In genomic region chr10:30553625-30554442, GRCh38 we compare ENCODE assay signal across 9 cellular contexts.
DNase-seq lines count a peak whose midpoint lies in the region; ATAC-seq and TF ChIP-seq lines count a peak whose summit lies in the region.
"Had no signal": no experiment of that assay in that cellular context is flagged by ENCODE, and none has a peak within 500 bp of the region (broad histone marks: within the 10 kb centered on the region; RNA-seq: fewer than 3 reads in every experiment).

No MANE protein-coding gene starts in this region.

- TF ChIP-seq RAD21 in liver (IDR thresholded peaks at IDR 0.05) = peak; percentile 25 to 28

- peak overlapping the region in 1 of 2 donors; percentile 14 for H3K9ac ChIP-seq in liver (ENCODE audit: low read depth in 1 of 2, low read length in 2 of 2)

- H3K9me3 ChIP-seq in liver (ENCODE audit: control insufficient read depth in 4 of 4, low read length in 3 of 4) = no peaks in the 10 kb centered on the region
- H3K9me3 ChIP-seq in tibial artery = no peaks in the 10 kb centered on the region

- ATAC-seq in GM21825 (IDR thresholded peaks at IDR 0.05; ENCODE audit: unreplicated experiment) = no peak
- no peak for ATAC-seq in HG03135 (IDR thresholded peaks at IDR 0.05; ENCODE audit: unreplicated experiment)

- no peaks in the 10 kb centered on the region for H3K27me3 ChIP-seq in liver (ENCODE audit: control insufficient read depth in 4 of 4, insufficient read depth in 4 of 4, low read length in 3 of 4)
- H3K27me3 ChIP-seq in tibial artery = no peaks in the 10 kb centered on the region

- peak overlapping the region; percentile 62 for H3K4me3 ChIP-seq in coronary artery
- H3K4me3 ChIP-seq in liver (ENCODE audit: low read depth in 1 of 3, low read length in 3 of 3) = peak overlapping the region in 2 of 3 donors; percentile 27 to 40
- peak overlapping the region; percentile 15 to 34 for H3K4me3 ChIP-seq in tibial artery

- H3K36me3 ChIP-seq in liver (ENCODE audit: control insufficient read depth in 4 of 4, insufficient read depth in 3 of 4, low read depth in 1 of 4, low read length in 3 of 4) (no peaks in the 10 kb centered on the region), tibial artery (no peaks in the 10 kb centered on the region)

- peak; percentile 33 for DNase-seq in NCI-H1092 treated with DMSO at 0.1 percent for 48 hours (lab: John Stamatoyannopoulos, UW)
- DNase-seq in NCI-H1092 (lab: John Stamatoyannopoulos, UW) = no peak
- no peak for DNase-seq in coronary artery (ENCODE audit: low spot score)
- peak; percentile 83 to 84 for DNase-seq in tibial artery
- DNase-seq in GDM1 (lab: John Stamatoyannopoulos, UW) = no peak
- DNase-seq: Kasumi-1 had no signal

- TF ChIP-seq CTCF in coronary artery (IDR thresholded peaks at IDR 0.05) (no peak), liver (IDR thresholded peaks at IDR 0.05; ENCODE audit: low read depth, low read length, missing input control) (no peak), tibial artery (IDR thresholded peaks at IDR 0.05) (no peak)

- 14% methylated on average over 12 of the region's 12 CpGs for WGBS in liver

- H3K27ac ChIP-seq in coronary artery (peak overlapping the region; percentile 57 to 83), liver (ENCODE audit: low read depth in 1 of 2, low read length in 2 of 2) (peak overlapping the region; percentile 60 to 80), tibial artery (peak overlapping the region; percentile 48 to 54)

- intact Hi-C loops in tibial artery (cut with DNase I; ENCODE audit: low total_unique reads) = no loop called here

- H3K4me1 ChIP-seq in liver (ENCODE audit: control insufficient read depth in 4 of 4, insufficient read depth in 4 of 4, low read length in 3 of 4) (peaks cover 1 to 16% (median 9%) of the 10 kb centered on the region in 4 donors), tibial artery (peaks cover 0 to 6% (median 2%) of the 10 kb centered on the region in 4 donors)

TF ChIP-seq in liver, 16 proteins besides CTCF, POLR2A, EP300 and RAD21:
- TF ChIP-seq ATF3 (IDR thresholded peaks at IDR 0.05) (peak; percentile 59), YY1 (IDR thresholded peaks at IDR 0.05) (peak; percentile 88), REST (IDR thresholded peaks at IDR 0.05) (no peak), SP1 (IDR thresholded peaks at IDR 0.05) (peak; percentile 95), FOXA1 (IDR thresholded peaks at IDR 0.05) (peak; percentile 85), HNF4G (IDR thresholded peaks at IDR 0.05) (peak; percentile 56), JUND (IDR thresholded peaks at IDR 0.05) (peak; percentile 46 to 76), RXRA (IDR thresholded peaks at IDR 0.05) (peak; percentile 66 to 84), MAX (IDR thresholded peaks at IDR 0.05) (peak; percentile 80), TAF1 (conservative IDR thresholded peaks at IDR 0.05) (peak; percentile 63), HNF4A (conservative IDR thresholded peaks at IDR 0.05) (peak; percentile 87 to 90), EGR1 (IDR thresholded peaks at IDR 0.05; ENCODE audit: low read depth in 2 of 2) (peak in 1 of 2 donors; percentile 53), GABPA (IDR thresholded peaks at IDR 0.05 in 1 of 2, conservative IDR thresholded peaks at IDR 0.05 in 1 of 2) (peak in 1 of 2 donors; percentile 32), FOXA2 (IDR thresholded peaks at IDR 0.05) (peak; percentile 87), ZBTB33 (IDR thresholded peaks at IDR 0.05) (peak; percentile 64), NR2F2 (IDR thresholded peaks at IDR 0.05) (no peak)

Comparison
In these comparisons a context has a peak if more than half of its experiments do, and no peak if none do; other contexts are left out.
1. DNase-seq: peak in NCI-H1092 treated with DMSO at 0.1 percent for 48 hours (single experiment) and tibial artery (2 of 2); none in NCI-H1092 (single experiment), coronary artery (single experiment) and GDM1 (single experiment).
2. Peak in every context shown above with its lines, with median percentiles within 50 percentile points of each other: H3K27ac ChIP-seq and H3K4me3 ChIP-seq.